Comparison of ENCODE assay signal across 20 cellular contexts in genomic region chr22:33404723-33405122, GRCh38.
DNase-seq lines count a peak whose midpoint lies in the region; ATAC-seq, FAIRE-seq and TF ChIP-seq lines count a peak whose summit lies in the region.
"Had no signal": no experiment of that assay in that cellular context is flagged by ENCODE, and none has a peak within 500 bp of the region (broad histone marks: within the 10 kb centered on the region; RNA-seq: fewer than 3 reads in every experiment).

No MANE protein-coding gene starts in this region.

- POLR2A ChIA-PET in HEK293 (lab: Yijun Ruan, JAX), result no interaction called here
- POLR2A ChIA-PET in GM12878 (lab: Charles Lee), result interaction anchor here (0.5 kb wide), 1 partner anchor 1613 kb away, joined by 3 read pairs; no protein-coding TSS in a partner anchor

- H3K27me3 Mint-ChIP-seq in activated T-helper 2 cell treated with anti-CD3 and anti-CD28 coated beads, Interferon-gamma antibody, Interleukin-2, Interleukin-4, amounts not matched to agents 10 μg/mL and 5 μg/mL and 100 μg/mL, durations not matched to agents 14 hours and 24 hours and 36 hours (ENCODE audit: low read depth), result no peaks in the 10 kb centered on the region
- H3K27me3 Mint-ChIP-seq in endodermal cell (ENCODE audit: insufficient read depth), result no peaks in the 10 kb centered on the region
- H3K27me3 Mint-ChIP-seq: CD4-positive, alpha-beta T cell had no signal

- peak; percentile 2 to 14 for DNase-seq in NOMO-1 (lab: John Stamatoyannopoulos, UW; ENCODE audit: unreplicated experiment in 2 of 2)
- DNase-seq in NOMO-1 treated with dmso at 0.1 percent for 144 hours (lab: John Stamatoyannopoulos, UW; ENCODE audit: unreplicated experiment), result no peak
- no peak for DNase-seq in GM12878 (ENCODE audit: low read depth, low spot score)
- peak; percentile 62 for DNase-seq in kidney tubule cell (ENCODE audit: low spot score)
- DNase-seq in NCI-H524 (lab: John Stamatoyannopoulos, UW), result no peak
- no peak for DNase-seq in activated T-helper 2 cell treated with anti-CD3 and anti-CD28 coated beads, Interferon-gamma antibody, Interleukin-2, Interleukin-4, amounts not matched to agents 10 μg/mL and 5 μg/mL and 100 μg/mL, durations not matched to agents 14 hours and 24 hours and 36 hours (ENCODE audit: low spot score)
- DNase-seq in endodermal cell, result no peak
- DNase-seq: AML-193; Caco-2; CD4-positive, alpha-beta T cell; DMS153; DMS79; GF-D8; GOT3; H7 had no signal

- H3K36me3 ChIP-seq in HEK293 (ENCODE audit: control insufficient read depth in 2 of 2, insufficient read depth in 1 of 2, low read length in 2 of 2) (no peaks in the 10 kb centered on the region), GM12878 (ENCODE audit: control insufficient read depth in 2 of 2, insufficient read depth in 2 of 2, low read length in 1 of 2) (no peaks in the 10 kb centered on the region), endodermal cell (ENCODE audit: control insufficient read depth, insufficient read depth, low read length) (no peaks in the 10 kb centered on the region)

- FAIRE-seq in GM12878 (lab: Jason Lieb, UNC), result no peak
- FAIRE-seq: A549 had no signal

- H3K4me3 ChIP-seq in HEK293 (ENCODE audit: low read depth, low read length), result no peak overlapping the region
- no peak overlapping the region for H3K4me3 ChIP-seq in GM12878
- no peak overlapping the region for H3K4me3 ChIP-seq in endodermal cell (ENCODE audit: low read length)
- H3K4me3 ChIP-seq: A549 had no signal

- no TSS peak for BruUV-seq in GM12878 (replicated peaks; lab: Mats Ljungman, UMichigan)

- no peaks in the 10 kb centered on the region for H3K36me3 Mint-ChIP-seq in activated T-helper 2 cell treated with anti-CD3 and anti-CD28 coated beads, Interferon-gamma antibody, Interleukin-2, Interleukin-4, amounts not matched to agents 10 μg/mL and 5 μg/mL and 100 μg/mL, durations not matched to agents 14 hours and 24 hours and 36 hours (ENCODE audit: low read depth)
- H3K36me3 Mint-ChIP-seq in endodermal cell (ENCODE audit: low read depth), result no peaks in the 10 kb centered on the region

- TF ChIP-seq POLR2A in GM12878 (IDR thresholded peaks at IDR 0.05; ENCODE audit: low read depth, low read length), result no peak

- 0 out of 3 replicates have a peak, but pooled peaks have one; percentile 21 for ATAC-seq in GM12878
- ATAC-seq: A549, HCT116 had no signal

- no peak for TF ChIP-seq EP300 in GM12878 (IDR thresholded peaks at IDR 0.05; ENCODE audit: borderline replicate concordance in 1 of 2, control insufficient read depth in 1 of 2, low read depth in 2 of 2, low read length in 2 of 2)

- CTCF ChIA-PET in HEK293 (lab: Yijun Ruan, JAX) (no interaction called here), GM12878 (lab: Yijun Ruan, JAX) (interaction anchor here (1.4 to 2.2 kb wide), 3 partner anchors 11 to 114 kb away, joined by 4 to 7 read pairs (median 6); no protein-coding TSS in a partner anchor)

- no peak overlapping the region for H2AFZ ChIP-seq in GM12878 (ENCODE audit: control insufficient read depth, low read depth, low read length)

- no peaks in the 10 kb centered on the region for H3K27me3 ChIP-seq in GM12878 (replicated peaks in 1 of 2; ENCODE audit: control insufficient read depth in 2 of 2, insufficient read depth in 2 of 2, low read length in 1 of 2)
- no peaks in the 10 kb centered on the region for H3K27me3 ChIP-seq in endodermal cell (ENCODE audit: control insufficient read depth, insufficient read depth, low read length, poor library complexity, severe bottlenecking)

- no peaks in the 10 kb centered on the region for H4K20me1 ChIP-seq in GM12878 (ENCODE audit: control insufficient read depth, insufficient read depth)

- H3K9me3 ChIP-seq in HEK293 (ENCODE audit: control insufficient read depth, insufficient read depth, low read depth, low read length), result no peaks in the 10 kb centered on the region
- H3K9me3 ChIP-seq in GM12878 (replicated peaks; ENCODE audit: control insufficient read depth, insufficient read depth, low read length), result no peaks in the 10 kb centered on the region
- no peaks in the 10 kb centered on the region for H3K9me3 ChIP-seq in endodermal cell (ENCODE audit: control insufficient read depth, low read length)
- H3K9me3 ChIP-seq: A549, Caco-2 had no signal

- SMC1A ChIA-PET in GM12878 (lab: Charles Lee; ENCODE audit: uncharacterized antibody, unreplicated experiment), result interaction anchor here (0.7 to 1.3 kb wide), 2 partner anchors 11 to 26 kb away, joined by 3 read pairs; no protein-coding TSS in a partner anchor

- no peak overlapping the region for H3K27ac ChIP-seq in HEK293 (ENCODE audit: extremely low read depth, low read depth, low read length)
- no peak overlapping the region for H3K27ac ChIP-seq in GM12878 (ENCODE audit: control insufficient read depth, insufficient read depth)
- H3K27ac ChIP-seq in endodermal cell (ENCODE audit: low read depth, low read length), result no peak overlapping the region
- H3K27ac ChIP-seq: 22Rv1, A549, C4-2B had no signal

- H3K9ac ChIP-seq in GM12878 (ENCODE audit: control insufficient read depth, insufficient read depth, low read length), result no peak overlapping the region
- H3K9ac ChIP-seq in endodermal cell (ENCODE audit: extremely low read depth, low read length, poor library complexity, severe bottlenecking), result no peak overlapping the region

- H3K4me1 Mint-ChIP-seq in activated T-helper 2 cell treated with anti-CD3 and anti-CD28 coated beads, Interferon-gamma antibody, Interleukin-2, Interleukin-4, amounts not matched to agents 10 μg/mL and 5 μg/mL and 100 μg/mL, durations not matched to agents 14 hours and 24 hours and 36 hours (ENCODE audit: low read depth), result no peaks in the 10 kb centered on the region
- peaks cover 22% of the 10 kb centered on the region for H3K4me1 Mint-ChIP-seq in endodermal cell

- no peak for TF ChIP-seq RAD21 in GM12878 (IDR thresholded peaks at IDR 0.05; ENCODE audit: insufficient read depth, low read depth, low read length)

- no peak overlapping the region for H3K4me3 Mint-ChIP-seq in activated T-helper 2 cell treated with anti-CD3 and anti-CD28 coated beads, Interferon-gamma antibody, Interleukin-2, Interleukin-4, amounts not matched to agents 10 μg/mL and 5 μg/mL and 100 μg/mL, durations not matched to agents 14 hours and 24 hours and 36 hours (ENCODE audit: low read depth)
- H3K4me3 Mint-ChIP-seq in endodermal cell, result no peak overlapping the region
- H3K4me3 Mint-ChIP-seq: CD4-positive, alpha-beta T cell had no signal

- H3K4me1 ChIP-seq in HEK293 (ENCODE audit: control insufficient read depth, insufficient read depth, low read length) (no peaks in the 10 kb centered on the region), GM12878 (ENCODE audit: control insufficient read depth, insufficient read depth, low read length) (no peaks in the 10 kb centered on the region), endodermal cell (ENCODE audit: control insufficient read depth, insufficient read depth, low read length) (peaks cover 7% of the 10 kb centered on the region)
- H3K4me1 ChIP-seq: A549, Caco-2 had no signal

- TF ChIP-seq CTCF in HEK293 (tag by site-specific recombination; IDR thresholded peaks at IDR 0.05) (no peak), GM12878 (IDR thresholded peaks at IDR 0.05 in 2 of 3, conservative IDR thresholded peaks at IDR 0.05 in 1 of 3; ENCODE audit: control insufficient read depth in 2 of 3, extremely low read depth in 1 of 3, insufficient read depth in 1 of 3, low read depth in 3 of 3, low read length in 3 of 3) (no peak), endodermal cell (conservative IDR thresholded peaks at IDR 0.05) (no peak)

- 43% methylated on average over 3 of the region's 3 CpGs for WGBS in GM12878 (ENCODE audit: insufficient coverage, insufficient replicate concordance, low lambda C conversion rate, missing lambda C conversion rate)
- WGBS in endodermal cell (ENCODE audit: insufficient coverage in 1 of 2, insufficient read length in 1 of 2), 2 experiments, result 89 to 93% methylated on average over 1 to 3 of the region's 3 CpGs

- RAD21 ChIA-PET in GM12878 (lab: Charles Lee; ENCODE audit: unreplicated experiment), result no interaction called here

- no peak overlapping the region for H3K27ac Mint-ChIP-seq in activated T-helper 2 cell treated with anti-CD3 and anti-CD28 coated beads, Interferon-gamma antibody, Interleukin-2, Interleukin-4, amounts not matched to agents 10 μg/mL and 5 μg/mL and 100 μg/mL, durations not matched to agents 14 hours and 24 hours and 36 hours
- H3K27ac Mint-ChIP-seq in endodermal cell, result no peak overlapping the region
- H3K27ac Mint-ChIP-seq: CD4-positive, alpha-beta T cell had no signal

- peaks cover 10% of the 10 kb centered on the region for H3K9me3 Mint-ChIP-seq in activated T-helper 2 cell treated with anti-CD3 and anti-CD28 coated beads, Interferon-gamma antibody, Interleukin-2, Interleukin-4, amounts not matched to agents 10 μg/mL and 5 μg/mL and 100 μg/mL, durations not matched to agents 14 hours and 24 hours and 36 hours
- H3K9me3 Mint-ChIP-seq in endodermal cell, result no peaks in the 10 kb centered on the region
- H3K9me3 Mint-ChIP-seq: CD4-positive, alpha-beta T cell had no signal

- no peak overlapping the region for H3K4me2 ChIP-seq in GM12878 (ENCODE audit: control insufficient read depth, insufficient read depth)
- H3K4me2 ChIP-seq: A549 had no signal

- in situ Hi-C loops in GM12878 (cut with MboI), result no loop called here

- no peaks in the 10 kb centered on the region for H3K79me2 ChIP-seq in GM12878 (ENCODE audit: control insufficient read depth, insufficient read depth, low read length)

- intact Hi-C loops in GM12878 (cut with micrococcal nuclease; ENCODE audit: unreplicated experiment), result no loop called here
- intact Hi-C loops in activated T-helper 2 cell treated with anti-CD3 and anti-CD28 coated beads, Interferon-gamma antibody, Interleukin-2, Interleukin-4, amounts not matched to agents 10 μg/mL and 5 μg/mL and 100 μg/mL, durations not matched to agents 14 hours and 24 hours and 36 hours (cut with micrococcal nuclease), result no loop called here

TF ChIP-seq in HEK293, 187 proteins besides CTCF, POLR2A, EP300 and RAD21:
- 0 out of 2 replicates have a peak, but pooled peaks have one; percentile 16 for TF ChIP-seq PRDM1 (tag by site-specific recombination; IDR thresholded peaks at IDR 0.05)
- TF ChIP-seq ZNF138 (tag by site-specific recombination; IDR thresholded peaks at IDR 0.05; ENCODE audit: borderline replicate concordance), result no peak

TF ChIP-seq in GM12878, 131 proteins besides CTCF, POLR2A, EP300 and RAD21 (continues in another document):
- TF ChIP-seq RFX5 (IDR thresholded peaks at IDR 0.05; ENCODE audit: low read depth, low read length) (no peak), ATF3 (IDR thresholded peaks at IDR 0.05; ENCODE audit: borderline replicate concordance, extremely low read depth, low read depth, low read length) (no peak), PML (IDR thresholded peaks at IDR 0.05; ENCODE audit: low read length) (no peak)

Comparison
In these comparisons a context has a peak if more than half of its experiments do, and no peak if none do; other contexts are left out.
1. DNase-seq: peak in NOMO-1 (2 of 2) and kidney tubule cell (single experiment); none in NOMO-1 treated with dmso at 0.1 percent for 144 hours (single experiment), GM12878 (single experiment), NCI-H524 (0 of 2), activated T-helper 2 cell treated with anti-CD3 and anti-CD28 coated beads, Interferon-gamma antibody, Interleukin-2, Interleukin-4, amounts not matched to agents 10 μg/mL and 5 μg/mL and 100 μg/mL, durations not matched to agents 14 hours and 24 hours and 36 hours (single experiment) and endodermal cell (single experiment).